Comparison of ENCODE assay signal across 9 cellular contexts in genomic region chr10:95290446-95290800, GRCh38. TPM values are rescaled to one million over a fixed set of nuclear protein-coding genes. Genes with fewer than 3 reads are reported as not detected.
DNase-seq lines count a peak whose midpoint lies in the region; ATAC-seq, FAIRE-seq and TF ChIP-seq lines count a peak whose summit lies in the region.
"Had no signal": no experiment of that assay in that cellular context is flagged by ENCODE, and none has a peak within 500 bp of the region (broad histone marks: within the 10 kb centered on the region; RNA-seq: fewer than 3 reads in every experiment).

No MANE protein-coding gene starts in this region.

- H3K9me3 ChIP-seq in adipocyte (ENCODE audit: control insufficient read depth, low read length) (no peaks in the 10 kb centered on the region), kidney (ENCODE audit: control insufficient read depth in 1 of 2, low read length in 2 of 2) (no peaks in the 10 kb centered on the region), thymus (ENCODE audit: control insufficient read depth) (no peaks in the 10 kb centered on the region)

- H3K4me3 ChIP-seq in adipocyte (ENCODE audit: low read length) (peak overlapping the region; percentile 88), kidney (ENCODE audit: low read length in 2 of 2) (peak overlapping the region; percentile 65 to 72), thymus (ENCODE audit: low read length) (peak overlapping the region; percentile 65)

- intact Hi-C loops in kidney (cut with DNase I): no loop called here

- WGBS in thymus: 2% methylated on average over 49 of the region's 49 CpGs

- H3K4me1 ChIP-seq in adipocyte (ENCODE audit: control insufficient read depth, insufficient read depth, low read length) (peaks cover 32% of the 10 kb centered on the region), kidney (ENCODE audit: control insufficient read depth in 1 of 2, insufficient read depth in 1 of 2, low read depth in 1 of 2, low read length in 2 of 2) (peaks cover 4 to 6% of the 10 kb centered on the region in 2 donors), thymus (ENCODE audit: control insufficient read depth, insufficient read depth, low read length) (peaks cover 13% of the 10 kb centered on the region)

- H3K36me3 ChIP-seq in adipocyte (ENCODE audit: control insufficient read depth, insufficient read depth, low read length, severe bottlenecking): no peaks in the 10 kb centered on the region
- H3K36me3 ChIP-seq in kidney (ENCODE audit: control insufficient read depth in 1 of 2, insufficient read depth in 2 of 2, low read length in 2 of 2): no peaks in the 10 kb centered on the region
- H3K36me3 ChIP-seq in thymus (ENCODE audit: control insufficient read depth, insufficient read depth): no peaks in the 10 kb centered on the region

- DNase-seq in DMS 273 (lab: John Stamatoyannopoulos, UW; ENCODE audit: unreplicated experiment) (peak; percentile 64), DMS 273 treated with DMSO at 0.1 percent for 48 hours (lab: John Stamatoyannopoulos, UW) (no peak), adipocyte (ENCODE audit: low read depth) (peak; percentile 63), kidney (no peak), erythroblast (lab: John Stamatoyannopoulos, UW) (no peak)
- no peak for DNase-seq in NK-92 treated with Interleukin-12 subunit alpha and Interleukin-12 subunit beta, amount 100 ng/mL, for 24 hours (lab: John Stamatoyannopoulos, UW)

- TF ChIP-seq POLR2A in erythroblast (IDR thresholded peaks at IDR 0.05; ENCODE audit: low read length): no peak

- H3K27ac ChIP-seq in kidney (ENCODE audit: low read depth in 2 of 2, low read length in 2 of 2): peak overlapping the region; percentile 55 to 70
- H3K27ac ChIP-seq in thymus (ENCODE audit: low read depth): peak overlapping the region; percentile 77

- no peak for FAIRE-seq in kidney (lab: Jason Lieb, UNC)
- FAIRE-seq: A204.1 had no signal

- TF ChIP-seq CTCF in kidney (IDR thresholded peaks at IDR 0.05; ENCODE audit: borderline replicate concordance, extremely low read depth, insufficient read depth): no peak

- H3K27me3 ChIP-seq in adipocyte (replicated peaks; ENCODE audit: control insufficient read depth, insufficient read depth, low read length) (no peaks in the 10 kb centered on the region), thymus (ENCODE audit: control insufficient read depth, insufficient read depth) (peaks cover 7% of the 10 kb centered on the region)

- H3K9ac ChIP-seq in adipocyte (ENCODE audit: low read length): peak overlapping the region; percentile 92
- H3K9ac ChIP-seq in kidney (ENCODE audit: low read length in 2 of 2): peak overlapping the region in 1 of 2 donors; percentile 62

- ATAC-seq in HG03103 (IDR thresholded peaks at IDR 0.05; ENCODE audit: low read depth, unreplicated experiment): peak; percentile 0

RNA-seq across cellular contexts. Expression of gene PDLIM1, which starts 0.4 kb away (rescaled TPM):
- total RNA-seq in kidney: 148 TPM
- 72.9 TPM for polyA plus RNA-seq in kidney (ENCODE audit: insufficient read depth, low read depth, low replicate concordance)
- 316 TPM for polyA plus RNA-seq in thymus

Comparison
In these comparisons a context has a peak if more than half of its experiments do, and no peak if none do; other contexts are left out.
1. DNase-seq: peak in DMS 273 (single experiment) and adipocyte (single experiment); none in DMS 273 treated with DMSO at 0.1 percent for 48 hours (single experiment), kidney (single experiment), NK-92 treated with Interleukin-12 subunit alpha and Interleukin-12 subunit beta, amount 100 ng/mL, for 24 hours (single experiment) and erythroblast (0 of 2).
2. Peak in every context shown above with its lines, with median percentiles within 50 percentile points of each other: H3K4me3 ChIP-seq.